17 cellular contexts compared by ENCODE assay signal in genomic region chr17:79802736-79803420, GRCh38. TPM values are rescaled to one million over a fixed set of nuclear protein-coding genes. Genes with fewer than 3 reads are reported as not detected.
DNase-seq lines count a peak whose midpoint lies in the region; FAIRE-seq and TF ChIP-seq lines count a peak whose summit lies in the region.
"Had no signal": no experiment of that assay in that cellular context is flagged by ENCODE, and none has a peak within 500 bp of the region (broad histone marks: within the 10 kb centered on the region; RNA-seq: fewer than 3 reads in every experiment).

No MANE protein-coding gene starts in this region.

- peak overlapping the region; percentile 51 for H3K27ac Mint-ChIP-seq in Caco-2 (ENCODE audit: unreplicated experiment)
- H3K27ac Mint-ChIP-seq in astrocyte (ENCODE audit: unreplicated experiment) = no peak overlapping the region
- no peak overlapping the region for H3K27ac Mint-ChIP-seq in nephron progenitor cell

- H3K4me3 ChIP-seq in Caco-2 (ENCODE audit: low read depth, low read length) (no peak overlapping the region), H7 (ENCODE audit: insufficient read depth, low read depth, low read length) (no peak overlapping the region), astrocyte (ENCODE audit: insufficient read depth, low read depth, low read length) (no peak overlapping the region)
- H3K4me3 ChIP-seq: upper lobe of right lung had no signal

- no peaks in the 10 kb centered on the region for H3K36me3 ChIP-seq in Caco-2 (ENCODE audit: control insufficient read depth, insufficient read depth, low read length)
- no peaks in the 10 kb centered on the region for H3K36me3 ChIP-seq in H7 (replicated peaks; ENCODE audit: control insufficient read depth, insufficient read depth, low read length)
- H3K36me3 ChIP-seq in astrocyte (ENCODE audit: insufficient read depth, low read length) = no peaks in the 10 kb centered on the region
- H3K36me3 ChIP-seq: upper lobe of right lung had no signal

- H2AFZ ChIP-seq in astrocyte (ENCODE audit: low read depth, low read length) = no peak overlapping the region

- H3K4me1 ChIP-seq in Caco-2 (peaks cover 32% of the 10 kb centered on the region), astrocyte (ENCODE audit: insufficient read depth, low read length) (peaks cover 26% of the 10 kb centered on the region)

- H3K4me1 Mint-ChIP-seq in Caco-2 (ENCODE audit: low read depth, unreplicated experiment) (peaks cover 23% of the 10 kb centered on the region), astrocyte (ENCODE audit: low read depth, unreplicated experiment) (no peaks in the 10 kb centered on the region), nephron progenitor cell (peaks cover 39% of the 10 kb centered on the region)

- no peaks in the 10 kb centered on the region for H3K27me3 ChIP-seq in Caco-2 (replicated peaks; ENCODE audit: control insufficient read depth, insufficient read depth, low read length)
- peaks cover 100% of the 10 kb centered on the region for H3K27me3 ChIP-seq in H7 (ENCODE audit: control insufficient read depth, insufficient read depth, low read length)
- H3K27me3 ChIP-seq in astrocyte (ENCODE audit: insufficient read depth, low read length) = peaks cover 97% of the 10 kb centered on the region

- POLR2A ChIA-PET in Caco-2 (lab: Charles Lee) = interaction anchor here (1.4 kb wide), 2 partner anchors 36 to 38 kb away, joined by 3 to 5 read pairs; partner anchors contain the start of gene CBX4

- intact Hi-C loops in Caco-2 (cut with micrococcal nuclease; ENCODE audit: unreplicated experiment) = loop anchor here (5.0 kb wide), 1 partner anchor 34 kb away; the partner anchor contains the start of gene CBX4

- H3K9me3 ChIP-seq in Caco-2 (no peaks in the 10 kb centered on the region), astrocyte (ENCODE audit: insufficient read depth, low read depth, low read length) (peaks cover 14% of the 10 kb centered on the region)
- H3K9me3 ChIP-seq: upper lobe of right lung had no signal

- H3K4me3 Mint-ChIP-seq in Caco-2 (ENCODE audit: unreplicated experiment) (peak overlapping the region; percentile 84), astrocyte (ENCODE audit: unreplicated experiment) (no peak overlapping the region), nephron progenitor cell (no peak overlapping the region)

- no peaks in the 10 kb centered on the region for H3K9me3 Mint-ChIP-seq in Caco-2 (ENCODE audit: unreplicated experiment)
- H3K9me3 Mint-ChIP-seq in astrocyte (ENCODE audit: unreplicated experiment) = peaks cover 29% of the 10 kb centered on the region
- peaks cover 8% of the 10 kb centered on the region for H3K9me3 Mint-ChIP-seq in nephron progenitor cell

- BruUV-seq in Caco-2 (replicated peaks; lab: Mats Ljungman, UMichigan) = no TSS peak

- DNase-seq in Caco-2 (no peak), H7 (peak; percentile 73), astrocyte (ENCODE audit: low read depth) (no peak), nephron progenitor cell (peak; percentile 34), NOMO-1 treated with dmso at 0.1 percent for 144 hours (lab: John Stamatoyannopoulos, UW; ENCODE audit: unreplicated experiment) (no peak), midbrain (lab: John Stamatoyannopoulos, UW) (no peak), LoVo (ENCODE audit: low spot score) (no peak), D721Med (ENCODE audit: insufficient read length, low spot score) (no peak)
- DNase-seq: activated CD8-positive, alpha-beta memory T cell treated with anti-CD3 and anti-CD28 coated beads, Interleukin-2, amount 50 U/mL, for 4 hours; activated naive CD4-positive, alpha-beta T cell treated with Interleukin-2 at 50 U/mL for 16 hours; NCI-H2227 treated with DMSO at 0.1 percent for 48 hours; occipital lobe; SHP77; T-helper 2 cell; upper lobe of right lung had no signal

- H3K27me3 Mint-ChIP-seq in Caco-2 (ENCODE audit: insufficient read depth, unreplicated experiment) = no peaks in the 10 kb centered on the region
- H3K27me3 Mint-ChIP-seq in astrocyte (ENCODE audit: low read depth, unreplicated experiment) = peaks cover 71% of the 10 kb centered on the region
- H3K27me3 Mint-ChIP-seq in nephron progenitor cell (ENCODE audit: low read depth, poor library complexity) = peaks cover 100% of the 10 kb centered on the region

- TF ChIP-seq CTCF in Caco-2 (IDR thresholded peaks at IDR 0.05; ENCODE audit: insufficient read depth in 1 of 2, low read depth in 1 of 2, low read length in 1 of 2, severe bottlenecking in 1 of 2, unreplicated experiment in 1 of 2) (no peak), astrocyte (IDR thresholded peaks at IDR 0.05; ENCODE audit: insufficient read depth, low read depth, low read length) (no peak), nephron progenitor cell (IDR thresholded peaks at IDR 0.05) (no peak), D721Med (IDR thresholded peaks at IDR 0.05; ENCODE audit: insufficient read depth, missing control alignments) (no peak)

- no peaks in the 10 kb centered on the region for H3K79me2 ChIP-seq in astrocyte (ENCODE audit: insufficient read depth, low read length)

- H3K9ac ChIP-seq in astrocyte (ENCODE audit: low read length) = no peak overlapping the region

- CTCF ChIA-PET in Caco-2 (lab: Charles Lee) = interaction anchor here (0.7 to 1.5 kb wide), 3 partner anchors 57 to 62 kb away, joined by 3 to 5 read pairs (median 4); no protein-coding TSS in a partner anchor

- H3K27ac ChIP-seq in astrocyte (ENCODE audit: low read depth, low read length) = no peak overlapping the region
- H3K27ac ChIP-seq: HL-60, upper lobe of right lung had no signal

- H3K4me2 ChIP-seq in astrocyte (ENCODE audit: low read length) = peak overlapping the region; percentile 23

- H3K36me3 Mint-ChIP-seq in Caco-2 (ENCODE audit: insufficient read depth, unreplicated experiment) = peaks cover 11% of the 10 kb centered on the region
- no peaks in the 10 kb centered on the region for H3K36me3 Mint-ChIP-seq in astrocyte (ENCODE audit: low read depth, unreplicated experiment)
- no peaks in the 10 kb centered on the region for H3K36me3 Mint-ChIP-seq in nephron progenitor cell (ENCODE audit: low read depth)

- FAIRE-seq in astrocyte (lab: Jason Lieb, UNC) = no peak
- FAIRE-seq in D721Med (lab: Jason Lieb, UNC) = no peak
- FAIRE-seq: bronchial epithelial cell had no signal

- H4K20me1 ChIP-seq in astrocyte (ENCODE audit: insufficient read depth, low read length) = peaks cover 12% of the 10 kb centered on the region

RNA-seq across cellular contexts. Expression of gene CBX8, which starts 6.0 kb away (rescaled TPM):
- total RNA-seq in Caco-2 (2022) (34.3 and 36.6 TPM in 2 replicates), astrocyte (2.5 and 3.4 TPM in 2 replicates)
- 1.4 and 1.9 TPM in 2 replicates for total RNA-seq in H7 (2014; rRNA removed; shearing (Covaris generic))

RNA-seq across cellular contexts. Expression of gene CBX2, which starts 24.9 kb away (rescaled TPM):
- total RNA-seq in Caco-2 (2022) (50.0 and 52.8 TPM in 2 replicates), astrocyte (3.9 and 6.7 TPM in 2 replicates)
- 89.1 and 97.4 TPM in 2 replicates for total RNA-seq in H7 (2014; rRNA removed; shearing (Covaris generic))

RNA-seq across cellular contexts. Expression of gene CBX4, which starts 36.4 kb away (rescaled TPM):
- total RNA-seq in Caco-2 (2022) = 90.8 and 114 TPM in 2 replicates
- total RNA-seq in H7 (2014; rRNA removed; shearing (Covaris generic)) = 6.4 and 6.6 TPM in 2 replicates
- 12.6 and 16.9 TPM in 2 replicates for total RNA-seq in astrocyte

Comparison
In these comparisons a context has a peak if more than half of its experiments do, and no peak if none do; other contexts are left out.
1. DNase-seq: peak in H7 (single experiment) and nephron progenitor cell (single experiment); none in Caco-2 (0 of 2), astrocyte (single experiment), NOMO-1 treated with dmso at 0.1 percent for 144 hours (single experiment), midbrain (single experiment), LoVo (single experiment) and D721Med (single experiment).